ENCODE assay signal across 21 cellular contexts in the genomic region with DNA sequence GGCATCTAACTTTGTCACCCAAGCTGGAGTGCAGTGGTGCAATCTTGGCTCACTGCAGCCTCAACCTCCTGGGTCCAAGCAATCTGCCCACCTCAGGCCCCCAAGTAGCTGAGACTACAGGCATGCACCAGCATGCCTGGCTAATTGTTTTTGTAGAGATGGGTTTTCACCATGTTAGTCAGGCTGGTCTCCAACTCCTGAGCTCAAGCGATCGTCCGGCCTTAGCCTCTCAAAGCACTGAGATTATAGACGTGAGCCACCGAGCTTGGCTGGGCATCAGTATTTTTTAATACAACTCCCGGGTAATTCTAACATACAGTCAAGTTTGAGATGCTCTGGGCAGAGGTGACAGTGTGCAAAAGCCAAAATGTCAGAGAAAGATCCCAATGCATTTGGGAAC.
DNase-seq lines count a peak whose midpoint lies in the region; ATAC-seq, FAIRE-seq and TF ChIP-seq lines count a peak whose summit lies in the region.
"Had no signal": no experiment of that assay in that cellular context is flagged by ENCODE, and none has a peak within 500 bp of the region (broad histone marks: within the 10 kb centered on the region; RNA-seq: fewer than 3 reads in every experiment).

No MANE protein-coding gene starts in this region.

- intact Hi-C loops in mammary epithelial cell (cut with micrococcal nuclease): no loop called here
- intact Hi-C loops in breast epithelium (cut with DNase I; ENCODE audit: low total_unique reads): no loop called here

- H3K9me3 ChIP-seq in mammary epithelial cell (replicated peaks; ENCODE audit: insufficient read depth, low read length) (no peaks in the 10 kb centered on the region), breast epithelium (no peaks in the 10 kb centered on the region), small intestine (ENCODE audit: control insufficient read depth, low read depth) (no peaks in the 10 kb centered on the region)
- H3K9me3 ChIP-seq: SK-N-SH, uterus had no signal

- H3K36me3 ChIP-seq in mammary epithelial cell (ENCODE audit: insufficient read depth, low read length): no peaks in the 10 kb centered on the region
- no peaks in the 10 kb centered on the region for H3K36me3 ChIP-seq in breast epithelium
- peaks cover 0 to 12% of the 10 kb centered on the region in 2 donors for H3K36me3 ChIP-seq in small intestine (ENCODE audit: control insufficient read depth in 2 of 2, insufficient read depth in 2 of 2, low read length in 2 of 2)
- H3K36me3 ChIP-seq: uterus had no signal

- H3K79me2 ChIP-seq in mammary epithelial cell (ENCODE audit: insufficient read depth, low read length): no peaks in the 10 kb centered on the region

- no peak overlapping the region for H3K4me2 ChIP-seq in mammary epithelial cell (ENCODE audit: insufficient read depth, low read depth, low read length)
- H3K4me2 ChIP-seq: SK-N-SH, smooth muscle cell had no signal

- no TSS peak for BruUV-seq in mammary epithelial cell (replicated peaks; lab: Mats Ljungman, UMichigan)

- peaks cover 48% of the 10 kb centered on the region for H3K4me1 Mint-ChIP-seq in central memory CD8-positive, alpha-beta T cell
- H3K4me1 Mint-ChIP-seq in stimulated activated naive CD8-positive, alpha-beta T cell treated with anti-CD3 and anti-CD28 coated beads, Interleukin-15, amount 100 ng/mL, for 72 hours: peaks cover 75% of the 10 kb centered on the region

- no peak overlapping the region for H3K27ac ChIP-seq in mammary epithelial cell (ENCODE audit: insufficient read depth, low read depth, low read length)
- H3K27ac ChIP-seq in breast epithelium: no peak overlapping the region
- no peak overlapping the region for H3K27ac ChIP-seq in small intestine (ENCODE audit: low read depth in 1 of 2, low read length in 1 of 2)
- H3K27ac ChIP-seq: 22Rv1, uterus had no signal

- H3K9ac ChIP-seq in mammary epithelial cell (ENCODE audit: insufficient read depth, low read length): no peak overlapping the region
- H3K9ac ChIP-seq: SK-N-SH had no signal

- no peaks in the 10 kb centered on the region for H4K20me1 ChIP-seq in mammary epithelial cell (ENCODE audit: insufficient read depth, low read length)

- peak overlapping the region; percentile 85 for H3K27ac Mint-ChIP-seq in central memory CD8-positive, alpha-beta T cell (ENCODE audit: low read depth)
- peak overlapping the region; percentile 87 for H3K27ac Mint-ChIP-seq in stimulated activated naive CD8-positive, alpha-beta T cell treated with anti-CD3 and anti-CD28 coated beads, Interleukin-15, amount 100 ng/mL, for 72 hours

- in situ Hi-C loops in mammary epithelial cell (cut with MboI; ENCODE audit: low sequenced_read_pairs in 2 of 2): no loop called here

- peak; percentile 22 for DNase-seq in DMS 273 (lab: John Stamatoyannopoulos, UW; ENCODE audit: unreplicated experiment)
- DNase-seq in DMS 273 treated with DMSO at 0.1 percent for 48 hours (lab: John Stamatoyannopoulos, UW): no peak
- DNase-seq in mammary epithelial cell: no peak
- no peak for DNase-seq in breast epithelium (ENCODE audit: low spot score in 2 of 2)
- DNase-seq in central memory CD8-positive, alpha-beta T cell (ENCODE audit: low spot score in 2 of 2): no peak
- no peak for DNase-seq in stimulated activated naive CD8-positive, alpha-beta T cell treated with anti-CD3 and anti-CD28 coated beads, Interleukin-15, amount 100 ng/mL, for 72 hours
- no peak for DNase-seq in small intestine
- no peak for DNase-seq in NCI-H524 (lab: John Stamatoyannopoulos, UW)
- DNase-seq: activated CD4-positive, CD25-positive, alpha-beta regulatory T cell treated with anti-CD3 and anti-CD28 coated beads, Interleukin-2, amount 50 U/mL, for 72 hours; amniotic stem cell; dermis blood vessel endothelial cell; H7; KBM-7; MV-4-11; NCI-H187 treated with DMSO at 0.1 percent for 48 hours; SK-N-SH; stimulated activated CD4-positive, alpha-beta T cell treated with anti-CD3 and anti-CD28 coated beads, Interleukin-4, amount 100 ng/mL, for 1 hour had no signal

- no peak overlapping the region for H3K4me3 Mint-ChIP-seq in central memory CD8-positive, alpha-beta T cell
- no peak overlapping the region for H3K4me3 Mint-ChIP-seq in stimulated activated naive CD8-positive, alpha-beta T cell treated with anti-CD3 and anti-CD28 coated beads, Interleukin-15, amount 100 ng/mL, for 72 hours

- no peaks in the 10 kb centered on the region for H3K9me3 Mint-ChIP-seq in central memory CD8-positive, alpha-beta T cell
- H3K9me3 Mint-ChIP-seq in stimulated activated naive CD8-positive, alpha-beta T cell treated with anti-CD3 and anti-CD28 coated beads, Interleukin-15, amount 100 ng/mL, for 72 hours: no peaks in the 10 kb centered on the region

- H3K27me3 ChIP-seq in mammary epithelial cell (ENCODE audit: insufficient read depth, low read length) (no peaks in the 10 kb centered on the region), breast epithelium (no peaks in the 10 kb centered on the region), small intestine (ENCODE audit: control insufficient read depth in 2 of 2, insufficient read depth in 2 of 2, low read length in 2 of 2) (no peaks in the 10 kb centered on the region)
- H3K27me3 ChIP-seq: uterus had no signal

- 22% methylated on average over 6 of the region's 6 CpGs for WGBS in mammary epithelial cell (ENCODE audit: low coverage, missing lambda C conversion rate)
- WGBS in small intestine, 3 donors: 92 to 96% (median 95%) methylated on average over 6 of the region's 6 CpGs

- no peak overlapping the region for H3K4me3 ChIP-seq in mammary epithelial cell (replicated peaks in 1 of 3; ENCODE audit: insufficient read depth in 1 of 3, low read depth in 2 of 3, low read length in 3 of 3)
- H3K4me3 ChIP-seq in breast epithelium: no peak overlapping the region
- H3K4me3 ChIP-seq in small intestine (ENCODE audit: low read depth in 1 of 2, low read length in 2 of 2): no peak overlapping the region
- H3K4me3 ChIP-seq: smooth muscle cell, uterus had no signal

- no peak for ATAC-seq in central memory CD8-positive, alpha-beta T cell (replicated peaks; ENCODE audit: extremely low read depth, poor library complexity, severe bottlenecking)
- no peak for ATAC-seq in stimulated activated naive CD8-positive, alpha-beta T cell treated with anti-CD3 and anti-CD28 coated beads, Interleukin-15, amount 100 ng/mL, for 72 hours

- H3K36me3 Mint-ChIP-seq in central memory CD8-positive, alpha-beta T cell (ENCODE audit: insufficient read depth): peaks cover 78% of the 10 kb centered on the region

- no peak for TF ChIP-seq POLR2A in breast epithelium (IDR thresholded peaks at IDR 0.05)

- no peaks in the 10 kb centered on the region for H3K27me3 Mint-ChIP-seq in central memory CD8-positive, alpha-beta T cell
- H3K27me3 Mint-ChIP-seq in stimulated activated naive CD8-positive, alpha-beta T cell treated with anti-CD3 and anti-CD28 coated beads, Interleukin-15, amount 100 ng/mL, for 72 hours: no peaks in the 10 kb centered on the region

- FAIRE-seq in small intestine (lab: Jason Lieb, UNC): no peak
- FAIRE-seq: RCC 7860 had no signal

- TF ChIP-seq CTCF in mammary epithelial cell (conservative IDR thresholded peaks at IDR 0.05 in 1 of 2, IDR thresholded peaks at IDR 0.05 in 1 of 2; ENCODE audit: extremely low read depth in 1 of 2, insufficient read depth in 1 of 2, low read depth in 1 of 2, low read length in 2 of 2) (no peak), breast epithelium (IDR thresholded peaks at IDR 0.05) (no peak)

- H3K4me1 ChIP-seq in mammary epithelial cell (ENCODE audit: insufficient read depth, low read length) (no peaks in the 10 kb centered on the region), breast epithelium (no peaks in the 10 kb centered on the region), small intestine (ENCODE audit: control insufficient read depth in 2 of 2, insufficient read depth in 1 of 2, low read depth in 1 of 2, low read length in 1 of 2) (no peaks in the 10 kb centered on the region)
- H3K4me1 ChIP-seq: uterus had no signal

- peak overlapping the region; percentile 43 for H2AFZ ChIP-seq in mammary epithelial cell (ENCODE audit: low read depth, low read length)

- dilution Hi-C loops in mammary epithelial cell (cut with HindIII; ENCODE audit: low sequenced_read_pairs): no loop called here

- CTCF ChIA-PET in mammary epithelial cell (lab: Charles Lee; ENCODE audit: low non-redundant PET): no interaction called here
